Comparison of ENCODE assay signal across 1 cellular context in genomic region chrX:123962794-123963373, GRCh38.
TF ChIP-seq lines count a peak whose summit lies in the region.

No MANE protein-coding gene starts in this region.

TF ChIP-seq in HEK293, 187 proteins besides CTCF, POLR2A, EP300 and RAD21 (continued from another document and continues in another):
- peak; percentile 99 for TF ChIP-seq PATZ1 (tag by site-specific recombination; IDR thresholded peaks at IDR 0.05)
- TF ChIP-seq HOXD13 (CRISPR knock-in tag; IDR thresholded peaks at IDR 0.05; ENCODE audit: borderline replicate concordance), result no peak
- TF ChIP-seq ZNF37A (tag by site-specific recombination; IDR thresholded peaks at IDR 0.05), result no peak
- no peak; the same call in 1 of the 2 replicates for TF ChIP-seq ZSCAN30 (tag by site-specific recombination; IDR thresholded peaks at IDR 0.05)
- no peak for TF ChIP-seq ZBTB7A (tag by site-specific recombination; IDR thresholded peaks at IDR 0.05; ENCODE audit: low read depth)
- no peak for TF ChIP-seq ZNF558 (tag by site-specific recombination; IDR thresholded peaks at IDR 0.05)
- TF ChIP-seq ZNF707 (tag by site-specific recombination; IDR thresholded peaks at IDR 0.05), result no peak
- no peak for TF ChIP-seq ZNF549 (tag by site-specific recombination; IDR thresholded peaks at IDR 0.05)
- TF ChIP-seq ZBTB6 (tag by site-specific recombination; IDR thresholded peaks at IDR 0.05), result peak; percentile 82
- TF ChIP-seq ZNF548 (tag by site-specific recombination; IDR thresholded peaks at IDR 0.05), result no peak
- no peak for TF ChIP-seq ZNF768 (tag by site-specific recombination; IDR thresholded peaks at IDR 0.05)
- peak; percentile 97 for TF ChIP-seq FEZF1 (tag by site-specific recombination; IDR thresholded peaks at IDR 0.05)
- TF ChIP-seq ZNF639 (tag by site-specific recombination; IDR thresholded peaks at IDR 0.05), result 0 out of 2 replicates have a peak, but pooled peaks have one; percentile 59
- no peak for TF ChIP-seq ELK4 (IDR thresholded peaks at IDR 0.05; ENCODE audit: borderline replicate concordance, low read depth, low read length)
- TF ChIP-seq ZNF274 (IDR thresholded peaks at IDR 0.05; ENCODE audit: low read length), result no peak
- TF ChIP-seq ZNF274 (tag by site-specific recombination; IDR thresholded peaks at IDR 0.05; ENCODE audit: borderline replicate concordance), result no peak
- TF ChIP-seq ZNF121 (tag by site-specific recombination; IDR thresholded peaks at IDR 0.05), result no peak
- TF ChIP-seq ZBTB8A (tag by site-specific recombination; IDR thresholded peaks at IDR 0.05), result no peak
- TF ChIP-seq ZIC2 (tag by site-specific recombination; IDR thresholded peaks at IDR 0.05), result no peak
- peak; percentile 88 for TF ChIP-seq GLIS1 (tag by site-specific recombination; IDR thresholded peaks at IDR 0.05)
- TF ChIP-seq ZNF660 (tag by site-specific recombination; IDR thresholded peaks at IDR 0.05), result peak; percentile 52
- TF ChIP-seq ZNF791 (tag by site-specific recombination; IDR thresholded peaks at IDR 0.05), result no peak
- TF ChIP-seq ZNF394 (tag by site-specific recombination; IDR thresholded peaks at IDR 0.05; ENCODE audit: borderline replicate concordance), result no peak; the same call in 1 of the 2 replicates
- TF ChIP-seq MYNN (tag by site-specific recombination; IDR thresholded peaks at IDR 0.05; ENCODE audit: borderline replicate concordance), result no peak
- no peak for TF ChIP-seq ZNF169 (tag by site-specific recombination; IDR thresholded peaks at IDR 0.05)
- no peak for TF ChIP-seq ZNF664 (tag by site-specific recombination; IDR thresholded peaks at IDR 0.05)
- TF ChIP-seq ZBTB49 (tag by site-specific recombination; IDR thresholded peaks at IDR 0.05; ENCODE audit: low read depth), result no peak
- peak; percentile 65 for TF ChIP-seq ZNF335 (tag by site-specific recombination; conservative IDR thresholded peaks at IDR 0.05)
- TF ChIP-seq ZNF114 (tag by site-specific recombination; IDR thresholded peaks at IDR 0.05), result no peak
- TF ChIP-seq ZNF830 (tag by site-specific recombination; IDR thresholded peaks at IDR 0.05; ENCODE audit: low read depth), result no peak
- TF ChIP-seq PRDM1 (tag by site-specific recombination; IDR thresholded peaks at IDR 0.05), result no peak
- no peak for TF ChIP-seq ZNF518A (tag by site-specific recombination; conservative IDR thresholded peaks at IDR 0.05; ENCODE audit: low read depth)
- TF ChIP-seq ZNF704 (tag by site-specific recombination; IDR thresholded peaks at IDR 0.05), result no peak
- no peak for TF ChIP-seq ZNF610 (tag by site-specific recombination; IDR thresholded peaks at IDR 0.05; ENCODE audit: borderline replicate concordance)
- no peak for TF ChIP-seq ZNF16 (tag by site-specific recombination; IDR thresholded peaks at IDR 0.05; ENCODE audit: low read depth)
- no peak for TF ChIP-seq BCL11A (tag by site-specific recombination; IDR thresholded peaks at IDR 0.05; ENCODE audit: low read depth)
- TF ChIP-seq ZNF292 (tag by site-specific recombination; IDR thresholded peaks at IDR 0.05; ENCODE audit: borderline replicate concordance, low read depth), result no peak
- TF ChIP-seq SP3 (tag by site-specific recombination; IDR thresholded peaks at IDR 0.05), result peak; percentile 26
- no peak for TF ChIP-seq ZNF529 (tag by site-specific recombination; IDR thresholded peaks at IDR 0.05; ENCODE audit: insufficient replicate concordance)
- TF ChIP-seq ZNF211 (tag by site-specific recombination; IDR thresholded peaks at IDR 0.05; ENCODE audit: low read depth), result no peak
- TF ChIP-seq ZNF530 (tag by site-specific recombination; IDR thresholded peaks at IDR 0.05; ENCODE audit: low read depth), result no peak
- TF ChIP-seq ZNF18 (tag by site-specific recombination; IDR thresholded peaks at IDR 0.05), result peak; percentile 27; the same call in 1 of the 2 replicates
- no peak for TF ChIP-seq ZNF10 (tag by site-specific recombination; IDR thresholded peaks at IDR 0.05)
- TF ChIP-seq ZNF362 (tag by site-specific recombination; IDR thresholded peaks at IDR 0.05), result peak; percentile 98
- no peak for TF ChIP-seq SCRT1 (tag by site-specific recombination; IDR thresholded peaks at IDR 0.05; ENCODE audit: borderline replicate concordance)
